8 cellular contexts compared by ENCODE assay signal in the genomic region with DNA sequence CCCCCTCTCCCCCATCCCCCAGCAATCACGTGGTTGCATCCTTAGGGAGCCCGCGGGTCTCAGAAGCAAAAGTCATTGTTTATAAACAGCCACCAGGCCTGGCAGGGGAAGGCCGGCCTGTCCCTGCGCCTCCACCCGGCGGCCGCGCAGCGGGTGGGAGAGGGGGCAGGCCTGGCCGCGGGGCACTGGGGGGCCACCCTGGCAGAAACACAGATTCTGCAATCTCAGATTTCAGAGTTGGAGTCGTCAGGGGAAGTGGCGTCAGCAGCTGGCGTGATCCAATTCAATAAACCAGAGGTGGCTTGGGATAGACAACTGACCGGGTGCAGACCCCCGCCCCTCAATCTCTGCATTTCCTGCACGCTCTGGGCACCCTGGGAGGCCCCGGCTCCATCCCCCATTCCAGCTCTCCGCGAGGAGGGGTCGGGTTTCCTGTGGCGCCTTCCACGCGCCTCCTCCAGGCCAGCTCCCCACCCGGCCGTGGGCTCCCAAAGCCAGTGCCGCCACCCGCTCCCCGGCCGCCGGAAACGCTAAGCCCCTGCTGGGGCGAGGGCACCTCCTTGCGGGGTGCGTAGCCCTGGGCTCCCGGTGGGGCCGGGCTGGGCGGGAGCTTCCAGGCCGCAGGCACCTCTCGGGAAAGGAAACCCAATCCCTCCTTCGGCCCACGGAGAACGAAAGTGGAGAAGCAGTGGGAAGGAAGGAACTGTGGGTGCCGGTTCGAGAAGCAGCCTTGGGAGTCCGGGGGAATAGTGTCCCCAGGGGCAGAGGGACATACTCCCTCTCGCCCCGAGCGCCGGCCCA. TPM values are rescaled to one million over a fixed set of nuclear protein-coding genes. Genes with fewer than 3 reads are reported as not detected.
DNase-seq lines count a peak whose midpoint lies in the region; ATAC-seq and TF ChIP-seq lines count a peak whose summit lies in the region.

No MANE protein-coding gene starts in this region.

- H3K4me1 ChIP-seq in Panc1 (ENCODE audit: control insufficient read depth, insufficient read depth, low read length) (peaks cover 27% of the 10 kb centered on the region), duodenal mucosa (ENCODE audit: control insufficient read depth in 1 of 2, insufficient read depth in 2 of 2, low read length in 2 of 2) (peaks cover 25 to 28% of the 10 kb centered on the region in 2 donors), lung (ENCODE audit: control insufficient read depth in 2 of 2, insufficient read depth in 2 of 2, low read length in 2 of 2) (peaks cover 0 to 12% of the 10 kb centered on the region in 2 donors), tibial artery (peaks cover 0 to 30% (median 14%) of the 10 kb centered on the region in 4 donors)

- H3K4me3 ChIP-seq in Panc1 (ENCODE audit: low read depth in 2 of 2, low read length in 2 of 2): peak overlapping the region; percentile 61 to 72
- H3K4me3 ChIP-seq in duodenal mucosa (ENCODE audit: low read depth in 1 of 2, low read length in 2 of 2): peak overlapping the region; percentile 79 to 80
- H3K4me3 ChIP-seq in lung: peak overlapping the region; percentile 85
- H3K4me3 ChIP-seq in tibial artery: peak overlapping the region; percentile 57 to 63

- peak overlapping the region; percentile 70 for H3K27ac ChIP-seq in Panc1 (ENCODE audit: low read length)
- no peak overlapping the region for H3K27ac ChIP-seq in duodenal mucosa (ENCODE audit: low read depth, low read length)
- peak overlapping the region in 1 of 2 donors; percentile 84 for H3K27ac ChIP-seq in lung (ENCODE audit: low read depth in 1 of 2, low read length in 1 of 2)
- H3K27ac ChIP-seq in tibial artery: peak overlapping the region; percentile 57 to 77

- POLR2A ChIA-PET in Panc1 (lab: Charles Lee): no interaction called here

- DNase-seq in NCI-H2227 (lab: John Stamatoyannopoulos, UW; ENCODE audit: unreplicated experiment) (peak; percentile 36), NCI-H2227 treated with DMSO at 0.1 percent for 48 hours (lab: John Stamatoyannopoulos, UW) (no peak), Panc1 (ENCODE audit: low read depth, low spot score) (no peak), lung (ENCODE audit: low spot score) (no peak), tibial artery (peak in 1 of 2 donors; percentile 72), DMS 273 treated with DMSO at 0.1 percent for 48 hours (lab: John Stamatoyannopoulos, UW) (no peak)
- no peak for DNase-seq in stimulated activated CD4-positive, alpha-beta T cell treated with anti-CD3 and anti-CD28 coated beads, Interleukin-12 subunit alpha, Interleukin-12 subunit beta, amount 100 ng/mL, for 4 hours

- H3K9me3 ChIP-seq in Panc1 (ENCODE audit: control insufficient read depth, insufficient read depth, low read depth, low read length) (no peaks in the 10 kb centered on the region), duodenal mucosa (ENCODE audit: control insufficient read depth in 1 of 2, low read length in 2 of 2) (no peaks in the 10 kb centered on the region), lung (ENCODE audit: control insufficient read depth in 2 of 2, insufficient read depth in 1 of 2, low read length in 1 of 2) (no peaks in the 10 kb centered on the region), tibial artery (no peaks in the 10 kb centered on the region)

- no TSS peak for BruUV-seq in Panc1 (replicated peaks; lab: Mats Ljungman, UMichigan)

- peak overlapping the region; percentile 57 to 80 for H3K9ac ChIP-seq in duodenal mucosa (ENCODE audit: low read depth in 1 of 2, low read length in 2 of 2)

- ATAC-seq in Panc1 (peak; percentile 4; the same call in 1 of the 2 replicates), lung (ENCODE audit: insufficient read depth, low FRiP score) (peak; percentile 14)

- no peak for TF ChIP-seq CTCF in Panc1 (IDR thresholded peaks at IDR 0.05)
- no peak for TF ChIP-seq CTCF in lung (IDR thresholded peaks at IDR 0.05; ENCODE audit: control extremely low read depth, extremely low read depth)
- TF ChIP-seq CTCF in tibial artery (IDR thresholded peaks at IDR 0.05): no peak

- H3K27me3 ChIP-seq in Panc1 (ENCODE audit: control insufficient read depth, insufficient read depth, low read length) (no peaks in the 10 kb centered on the region), duodenal mucosa (ENCODE audit: control insufficient read depth in 1 of 2, insufficient read depth in 2 of 2, low read length in 2 of 2) (no peaks in the 10 kb centered on the region), lung (ENCODE audit: control insufficient read depth, insufficient read depth) (no peaks in the 10 kb centered on the region), tibial artery (no peaks in the 10 kb centered on the region)

- in situ Hi-C loops in Panc1 (cut with HindIII; ENCODE audit: low pct_unique_long_range_greater_than_20kb, low sequenced_read_pairs): no loop called here

- intact Hi-C loops in Panc1 (cut with micrococcal nuclease; ENCODE audit: unreplicated experiment) (no loop called here), tibial artery (cut with DNase I; ENCODE audit: low total_unique reads) (no loop called here)

- CTCF ChIA-PET in Panc1 (lab: Charles Lee): interaction anchor here (0.9 to 1.4 kb wide), 2 partner anchors 38 to 81 kb away, joined by 3 read pairs; no protein-coding TSS in a partner anchor

- WGBS in lung, 2 donors: 2% methylated on average over 51 of the region's 51 CpGs

- H3K36me3 ChIP-seq in Panc1 (ENCODE audit: control insufficient read depth, insufficient read depth, low read length) (peaks cover 2% of the 10 kb centered on the region; the same call in 1 of the 2 replicates), duodenal mucosa (ENCODE audit: control insufficient read depth in 1 of 2, insufficient read depth in 2 of 2, low read length in 2 of 2) (no peaks in the 10 kb centered on the region), lung (ENCODE audit: control insufficient read depth in 2 of 2, insufficient read depth in 2 of 2, low read length in 2 of 2) (no peaks in the 10 kb centered on the region), tibial artery (no peaks in the 10 kb centered on the region)

RNA-seq across cellular contexts. Expression of a gene that starts 1.1 kb away (rescaled TPM):
- total RNA-seq in Panc1 (2021; ENCODE audit: unreplicated experiment) (58.6 TPM), lung (10 to 100 TPM; 36.1 to 41.7 TPM)
- polyA plus RNA-seq in Panc1 (2012; ENCODE audit: insufficient read length): 77.0 TPM
- 10 to 100 TPM; 28.8 to 36.2 TPM for polyA plus RNA-seq in lung
